In the genomic region with DNA sequence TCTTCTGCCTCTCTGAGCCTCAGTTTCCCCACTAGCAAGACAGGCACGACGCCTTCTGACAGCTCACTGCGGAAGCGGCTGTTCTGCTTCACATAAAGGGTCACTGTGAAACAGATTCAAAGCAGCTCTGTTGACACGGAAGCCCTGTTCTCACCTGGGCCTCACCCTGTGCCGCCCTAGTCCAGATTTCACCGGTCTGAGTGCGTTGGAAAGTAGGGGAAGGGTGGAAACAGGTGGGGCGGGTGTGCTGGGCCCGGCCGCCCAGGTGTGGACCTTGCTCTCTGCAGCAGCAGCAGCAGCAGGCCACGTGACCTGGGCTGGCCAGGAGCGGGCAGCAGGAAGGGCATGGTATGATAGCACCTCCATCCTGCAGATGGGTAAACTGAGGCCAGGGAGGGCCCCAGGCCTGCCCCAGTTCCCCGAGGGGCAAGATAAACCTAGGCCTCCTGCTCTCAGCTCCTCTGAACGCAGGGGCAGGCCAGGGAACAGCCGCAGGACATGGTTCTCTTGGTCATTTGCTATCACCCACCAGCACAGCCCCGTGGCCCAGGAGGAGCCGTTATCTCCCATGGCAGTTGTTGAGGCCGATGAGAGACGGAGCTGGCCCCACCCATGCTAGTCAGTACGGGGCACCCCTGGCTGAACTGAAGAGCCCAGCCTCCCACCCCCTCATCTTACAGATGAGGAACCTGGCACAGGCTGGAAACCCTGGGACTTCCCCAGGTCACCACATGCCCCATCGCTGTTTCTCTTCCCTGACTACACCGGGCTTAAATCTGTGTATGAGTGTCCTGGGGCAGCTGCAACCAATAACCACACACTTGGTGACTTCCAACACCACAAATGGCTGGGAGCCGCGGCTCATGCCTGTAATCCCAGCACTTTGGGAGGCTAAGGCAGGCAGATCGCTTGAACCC, we compare ENCODE assay signal across 10 cellular contexts. TPM values are rescaled to one million over a fixed set of nuclear protein-coding genes. Genes with fewer than 3 reads are reported as not detected.
DNase-seq lines count a peak whose midpoint lies in the region; ATAC-seq, FAIRE-seq and TF ChIP-seq lines count a peak whose summit lies in the region.
"Had no signal": no experiment of that assay in that cellular context is flagged by ENCODE, and none has a peak within 500 bp of the region (broad histone marks: within the 10 kb centered on the region; RNA-seq: fewer than 3 reads in every experiment).

No MANE protein-coding gene starts in this region.

- H3K9me3 Mint-ChIP-seq in glutamatergic neuron (ENCODE audit: unreplicated experiment) = peaks cover 3% of the 10 kb centered on the region

- no peaks in the 10 kb centered on the region for H3K36me3 Mint-ChIP-seq in glutamatergic neuron (ENCODE audit: unreplicated experiment)

- intact Hi-C loops in sciatic nerve (cut with DNase I) = loop anchor here (5.0 kb wide), 1 partner anchor 173 kb away; no protein-coding TSS in a partner anchor

- ATAC-seq in sciatic nerve = no peak
- no peak for ATAC-seq in HG02852 (IDR thresholded peaks at IDR 0.05; ENCODE audit: unreplicated experiment)
- ATAC-seq in GM21825 (IDR thresholded peaks at IDR 0.05; ENCODE audit: unreplicated experiment) = no peak

- FAIRE-seq in GM19239 (lab: Jason Lieb, UNC) = no peak

- H3K4me3 Mint-ChIP-seq in glutamatergic neuron (ENCODE audit: unreplicated experiment) = no peak overlapping the region

- peaks cover 7% of the 10 kb centered on the region for H3K4me1 Mint-ChIP-seq in glutamatergic neuron (ENCODE audit: low read depth, unreplicated experiment)

- in situ Hi-C loops in GM13976 (cut with MboI; ENCODE audit: low sequenced_read_pairs, unreplicated experiment) = no loop called here

- no peak overlapping the region for H3K27ac Mint-ChIP-seq in glutamatergic neuron (ENCODE audit: unreplicated experiment)

- peaks cover 3% of the 10 kb centered on the region for H3K27me3 Mint-ChIP-seq in glutamatergic neuron (ENCODE audit: unreplicated experiment)

- TF ChIP-seq CTCF in GM13976 (IDR thresholded peaks at IDR 0.05; ENCODE audit: borderline replicate concordance, control extremely low read depth, extremely low read depth, insufficient read depth, missing control alignments) (no peak), glutamatergic neuron (IDR thresholded peaks at IDR 0.05; ENCODE audit: partially characterized antibody, unreplicated experiment) (no peak)

- peak; percentile 68 for DNase-seq in GM13976 (ENCODE audit: low spot score)
- peak; percentile 45 for DNase-seq in NAMALWA (ENCODE audit: low spot score)
- DNase-seq in glutamatergic neuron = peak; percentile 9
- DNase-seq in sciatic nerve (ENCODE audit: low spot score) = peak; percentile 50
- DNase-seq in GM19239 (ENCODE audit: insufficient read length, low spot score) = no peak
- no peak for DNase-seq in stimulated activated CD4-positive, alpha-beta T cell treated with anti-CD3 and anti-CD28 coated beads, Interleukin-2, amount 100 ng/mL, for 48 hours
- DNase-seq: NCI-H1436, SW 1271 had no signal

RNA-seq across cellular contexts. Expression of gene PTGES2, which starts 12.1 kb away (rescaled TPM):
- total RNA-seq in glutamatergic neuron (ENCODE audit: unreplicated experiment) = 85.1 TPM
- total RNA-seq in sciatic nerve = 33.8 TPM

RNA-seq across cellular contexts. Expression of gene LCN2, which starts 33.8 kb away (rescaled TPM):
- total RNA-seq in glutamatergic neuron (ENCODE audit: unreplicated experiment) (not detected), sciatic nerve (6.0 TPM)

RNA-seq across cellular contexts. Expression of gene BBLN, which starts 44.6 kb away (rescaled TPM):
- total RNA-seq in glutamatergic neuron (ENCODE audit: unreplicated experiment) = 147 TPM
- total RNA-seq in sciatic nerve = 42.1 TPM

RNA-seq across cellular contexts. Expression of gene SLC25A25, which starts 47.4 kb away (rescaled TPM):
- total RNA-seq in glutamatergic neuron (ENCODE audit: unreplicated experiment) = 33.0 TPM
- 21.0 TPM for total RNA-seq in sciatic nerve

RNA-seq across cellular contexts. Expression of gene NAIF1, which starts 48.3 kb away (rescaled TPM):
- total RNA-seq in glutamatergic neuron (ENCODE audit: unreplicated experiment) (6.2 TPM), sciatic nerve (7.8 TPM)

Comparison
In these comparisons a context has a peak if more than half of its experiments do, and no peak if none do; other contexts are left out.
1. DNase-seq: peak in GM13976 (single experiment), NAMALWA (single experiment), glutamatergic neuron (single experiment) and sciatic nerve (single experiment); none in GM19239 (single experiment) and stimulated activated CD4-positive, alpha-beta T cell treated with anti-CD3 and anti-CD28 coated beads, Interleukin-2, amount 100 ng/mL, for 48 hours (0 of 2).